ENCODE assay signal across 2 cellular contexts in genomic region chr19:13629687-13630357, GRCh38.
A peak's percentile ranks its signal among the peaks of the same experiment; 100 is the strongest.
TF ChIP-seq lines count a peak whose summit lies in the region.

No MANE protein-coding gene starts in this region.

TF ChIP-seq in IMR-90, 13 proteins besides CTCF, POLR2A, EP300 and RAD21:
- TF ChIP-seq CEBPB (IDR thresholded peaks at IDR 0.05; ENCODE audit: low read depth, low read length) (peak; percentile 78), CHD1 (IDR thresholded peaks at IDR 0.05; ENCODE audit: low read depth, low read length) (no peak), FOS (IDR thresholded peaks at IDR 0.05; ENCODE audit: low read depth, low read length) (peak; percentile 72), USF2 (IDR thresholded peaks at IDR 0.05; ENCODE audit: low read depth, low read length) (peak; percentile 52), RFX5 (IDR thresholded peaks at IDR 0.05; ENCODE audit: low read depth, low read length) (no peak), BHLHE40 (IDR thresholded peaks at IDR 0.05; ENCODE audit: low read depth, low read length) (peak; percentile 74)

TF ChIP-seq in WTC11, 78 proteins besides CTCF, POLR2A, EP300 and RAD21:
- no peak for TF ChIP-seq USF2 (CRISPR knock-in tag; IDR thresholded peaks at IDR 0.05)
- TF ChIP-seq CREB1 (CRISPR knock-in tag; IDR thresholded peaks at IDR 0.05): no peak
- TF ChIP-seq FOXP4 (CRISPR knock-in tag; IDR thresholded peaks at IDR 0.05): no peak
- no peak for TF ChIP-seq MYBL2 (CRISPR knock-in tag; IDR thresholded peaks at IDR 0.05)
- no peak for TF ChIP-seq NR1H2 (CRISPR knock-in tag; IDR thresholded peaks at IDR 0.05)
- TF ChIP-seq CREM (CRISPR knock-in tag; IDR thresholded peaks at IDR 0.05): no peak
- TF ChIP-seq OVOL2 (CRISPR knock-in tag; IDR thresholded peaks at IDR 0.05; ENCODE audit: borderline replicate concordance): no peak
